Comparison of ENCODE assay signal across 8 cellular contexts in the genomic region with DNA sequence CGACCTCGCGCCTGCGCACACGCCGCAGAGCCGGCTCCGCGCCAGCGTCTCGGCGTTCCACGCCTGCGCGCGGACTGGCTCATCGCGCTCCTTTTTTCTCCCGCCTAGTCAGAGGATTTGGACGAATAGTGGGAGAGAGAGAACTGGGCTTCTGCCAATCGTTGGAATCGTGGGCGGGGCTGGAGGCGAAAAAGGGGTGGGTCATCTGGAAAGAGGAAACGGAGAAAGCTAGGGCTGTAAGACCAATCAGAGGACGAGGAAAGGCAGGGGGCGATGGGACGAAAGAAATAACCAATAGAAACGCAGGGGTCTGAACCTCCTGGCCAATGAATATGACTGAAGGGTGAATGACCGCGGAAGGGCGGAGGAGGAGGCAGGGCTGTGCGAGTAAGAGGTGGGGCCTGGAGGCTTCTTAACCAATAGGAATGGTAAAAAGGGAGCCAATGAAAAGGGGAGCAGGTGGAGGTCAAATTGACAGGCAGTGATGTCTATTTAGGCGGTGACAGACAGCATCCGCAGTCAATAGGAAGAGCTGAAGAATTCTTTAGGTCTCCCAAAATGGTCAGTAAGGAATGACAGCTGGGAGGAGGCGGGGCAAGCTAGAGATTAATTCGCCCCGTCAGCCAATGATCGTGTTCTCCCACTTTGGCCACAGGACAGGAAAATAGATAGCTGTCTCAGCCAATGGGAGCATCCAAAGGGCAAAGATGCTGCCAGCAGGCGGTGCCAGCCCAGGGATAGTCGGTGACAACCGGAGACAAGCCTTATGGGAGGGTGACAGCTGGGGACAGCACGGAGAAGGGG. TPM values are rescaled to one million over a fixed set of nuclear protein-coding genes. Genes with fewer than 3 reads are reported as not detected.
DNase-seq lines count a peak whose midpoint lies in the region; ATAC-seq and TF ChIP-seq lines count a peak whose summit lies in the region.

A gene with protein sequence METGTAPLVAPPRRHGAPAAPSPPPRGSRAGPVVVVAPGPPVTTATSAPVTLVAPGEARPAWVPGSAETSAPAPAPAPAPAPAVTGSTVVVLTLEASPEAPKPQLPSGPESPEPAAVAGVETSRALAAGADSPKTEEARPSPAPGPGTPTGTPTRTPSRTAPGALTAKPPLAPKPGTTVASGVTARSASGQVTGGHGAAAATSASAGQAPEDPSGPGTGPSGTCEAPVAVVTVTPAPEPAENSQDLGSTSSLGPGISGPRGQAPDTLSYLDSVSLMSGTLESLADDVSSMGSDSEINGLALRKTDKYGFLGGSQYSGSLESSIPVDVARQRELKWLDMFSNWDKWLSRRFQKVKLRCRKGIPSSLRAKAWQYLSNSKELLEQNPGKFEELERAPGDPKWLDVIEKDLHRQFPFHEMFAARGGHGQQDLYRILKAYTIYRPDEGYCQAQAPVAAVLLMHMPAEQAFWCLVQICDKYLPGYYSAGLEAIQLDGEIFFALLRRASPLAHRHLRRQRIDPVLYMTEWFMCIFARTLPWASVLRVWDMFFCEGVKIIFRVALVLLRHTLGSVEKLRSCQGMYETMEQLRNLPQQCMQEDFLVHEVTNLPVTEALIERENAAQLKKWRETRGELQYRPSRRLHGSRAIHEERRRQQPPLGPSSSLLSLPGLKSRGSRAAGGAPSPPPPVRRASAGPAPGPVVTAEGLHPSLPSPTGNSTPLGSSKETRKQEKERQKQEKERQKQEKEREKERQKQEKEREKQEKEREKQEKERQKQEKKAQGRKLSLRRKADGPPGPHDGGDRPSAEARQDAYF (minus strand): TSS at position 51 of the 804 bp plus-strand sequence. CDS start 311 bp downstream, outside the sequence.

- H3K79me2 ChIP-seq in SK-N-SH (ENCODE audit: insufficient read depth) (peaks cover 43% of the 10 kb centered on the region), neural progenitor cell (ENCODE audit: low read depth) (peaks cover 42% of the 10 kb centered on the region)

- H3K4me1 ChIP-seq in SK-N-SH (ENCODE audit: control insufficient read depth in 1 of 2, insufficient read depth in 2 of 2, low read depth in 1 of 2, low read length in 1 of 2) (peaks cover 4 to 37% of the 10 kb centered on the region in 2 experiments; a peak in 3 of 4 replicates), neural progenitor cell (peaks cover 20% of the 10 kb centered on the region), stomach smooth muscle (ENCODE audit: control insufficient read depth, insufficient read depth, low read length) (peaks cover 33% of the 10 kb centered on the region)

- H3K27me3 ChIP-seq in SK-N-SH (ENCODE audit: insufficient read depth) (no peaks in the 10 kb centered on the region), neural progenitor cell (no peaks in the 10 kb centered on the region), stomach smooth muscle (ENCODE audit: control insufficient read depth in 1 of 2, insufficient read depth in 2 of 2, low read length in 2 of 2) (no peaks in the 10 kb centered on the region)

- H3K4me3 ChIP-seq in NB4 (ENCODE audit: low read depth, low read length) (peak within 1 kb of the TSS; percentile 84), SK-N-SH (ENCODE audit: low read depth in 2 of 2, low read length in 1 of 2) (peak within 1 kb of the TSS; percentile 74 to 87), neural progenitor cell (peak within 1 kb of the TSS; percentile 95), stomach smooth muscle (ENCODE audit: low read length in 2 of 2) (peak within 1 kb of the TSS; percentile 88 to 90)

- H3K36me3 ChIP-seq in SK-N-SH (replicated peaks in 1 of 2; ENCODE audit: control insufficient read depth in 1 of 2, insufficient read depth in 2 of 2, low read length in 1 of 2) (peaks cover 2 to 6% of the 10 kb centered on the region in 2 experiments), neural progenitor cell (no peaks in the 10 kb centered on the region), stomach smooth muscle (ENCODE audit: control insufficient read depth in 2 of 2, insufficient read depth in 2 of 2, low read length in 2 of 2) (peaks cover 0 to 2% of the 10 kb centered on the region in 2 donors)

- no peak for TF ChIP-seq EP300 in SK-N-SH (IDR thresholded peaks at IDR 0.05; ENCODE audit: borderline replicate concordance in 1 of 2, low read depth in 1 of 2, low read length in 1 of 2)

- no peaks in the 10 kb centered on the region for H3K9me3 Mint-ChIP-seq in activated naive CD4-positive, alpha-beta T cell treated with anti-CD3 and anti-CD28 coated beads, Interleukin-2, amount 10 ng/mL, durations not matched to agents 7 days and 5 days
- H3K9me3 Mint-ChIP-seq in neural progenitor cell: no peaks in the 10 kb centered on the region

- peak within 1 kb of the TSS; percentile 92 for H3K27ac Mint-ChIP-seq in activated naive CD4-positive, alpha-beta T cell treated with anti-CD3 and anti-CD28 coated beads, Interleukin-2, amount 10 ng/mL, durations not matched to agents 7 days and 5 days
- H3K27ac Mint-ChIP-seq in neural progenitor cell: peak within 1 kb of the TSS; percentile 95

- H3K4me2 ChIP-seq in SK-N-SH (peak within 1 kb of the TSS; percentile 97), neural progenitor cell (peak within 1 kb of the TSS; percentile 91)

- peak within 1 kb of the TSS; percentile 87 for H3K4me3 Mint-ChIP-seq in activated naive CD4-positive, alpha-beta T cell treated with anti-CD3 and anti-CD28 coated beads, Interleukin-2, amount 10 ng/mL, durations not matched to agents 7 days and 5 days
- peak within 1 kb of the TSS; percentile 90 for H3K4me3 Mint-ChIP-seq in neural progenitor cell

- H3K9me2 ChIP-seq in SK-N-SH: no peaks in the 10 kb centered on the region

- H3K27ac ChIP-seq in SK-N-SH (ENCODE audit: low read depth in 2 of 2, low read length in 1 of 2) (peak within 1 kb of the TSS; percentile 57 to 91; a peak in 3 of 4 replicates), neural progenitor cell (peak within 1 kb of the TSS; percentile 74), stomach smooth muscle (ENCODE audit: low read length) (peak within 1 kb of the TSS; percentile 93)

- DNase-seq in GDM1 (lab: John Stamatoyannopoulos, UW) (peak; percentile 100), NB4 (ENCODE audit: low read depth) (peak; percentile 100), SK-N-SH (peak; percentile 93), foreskin melanocyte (peak; percentile 100), neural progenitor cell (ENCODE audit: low spot score) (peak; percentile 100)
- peak; percentile 100 for DNase-seq in activated naive CD4-positive, alpha-beta T cell treated with anti-CD3 and anti-CD28 coated beads, Interleukin-2, amount 10 ng/mL, durations not matched to agents 7 days and 5 days

- H3F3A ChIP-seq in SK-N-SH (replicated peaks; ENCODE audit: insufficient read depth) (no peaks in the 10 kb centered on the region), neural progenitor cell (ENCODE audit: low read depth) (peaks cover 17% of the 10 kb centered on the region)

- H3K4me1 Mint-ChIP-seq in activated naive CD4-positive, alpha-beta T cell treated with anti-CD3 and anti-CD28 coated beads, Interleukin-2, amount 10 ng/mL, durations not matched to agents 7 days and 5 days: peaks cover 46% of the 10 kb centered on the region
- peaks cover 45% of the 10 kb centered on the region for H3K4me1 Mint-ChIP-seq in neural progenitor cell

- peak; percentile 74 for ATAC-seq in HG02571 (IDR thresholded peaks at IDR 0.05; ENCODE audit: unreplicated experiment)

- CTCF ChIA-PET in SK-N-SH (lab: Yijun Ruan, JAX): interaction anchor here (0.7 to 1.8 kb wide), 6 partner anchors 9 to 47 kb away, joined by 3 to 7 read pairs (median 4); a partner anchor contains a TSS
- CTCF ChIA-PET in activated naive CD4-positive, alpha-beta T cell treated with anti-CD3 and anti-CD28 coated beads, Interleukin-2, amount 10 ng/mL, durations not matched to agents 7 days and 5 days (lab: Charles Lee): interaction anchor here (0.7 to 1.7 kb wide), 6 partner anchors 10 to 39 kb away, joined by 3 to 12 read pairs (median 3); a partner anchor contains a TSS

- no peaks in the 10 kb centered on the region for H3K27me3 Mint-ChIP-seq in activated naive CD4-positive, alpha-beta T cell treated with anti-CD3 and anti-CD28 coated beads, Interleukin-2, amount 10 ng/mL, durations not matched to agents 7 days and 5 days
- peaks cover 3% of the 10 kb centered on the region for H3K27me3 Mint-ChIP-seq in neural progenitor cell (ENCODE audit: insufficient read depth, low read depth)

- H2AFZ ChIP-seq in SK-N-SH (ENCODE audit: low read depth) (peak within 1 kb of the TSS; percentile 63; the same call in 1 of the 2 replicates), neural progenitor cell (replicated peaks) (no peak within 1 kb of the TSS)

- TF ChIP-seq CTCF in NB4 (IDR thresholded peaks at IDR 0.05; ENCODE audit: low read depth, low read length) (peak; percentile 3), SK-N-SH (IDR thresholded peaks at IDR 0.05) (peak; percentile 27; the same call in 1 of the 2 replicates), neural progenitor cell (IDR thresholded peaks at IDR 0.05) (peak; percentile 23)

- 0 out of 2 replicates have a peak, but pooled peaks have one; percentile 22 for TF ChIP-seq RAD21 in SK-N-SH (IDR thresholded peaks at IDR 0.05; ENCODE audit: low read length)

- H3K9ac ChIP-seq in SK-N-SH (peak within 1 kb of the TSS; percentile 80), neural progenitor cell (peak within 1 kb of the TSS; percentile 59), stomach smooth muscle (ENCODE audit: low read length in 2 of 2) (peak within 1 kb of the TSS; percentile 84 to 86)

- H4K20me1 ChIP-seq in SK-N-SH (ENCODE audit: insufficient read depth) (peaks cover 37% of the 10 kb centered on the region), neural progenitor cell (ENCODE audit: low read depth) (peaks cover 28% of the 10 kb centered on the region)

- POLR2A ChIA-PET in SK-N-SH (lab: Yijun Ruan, JAX): interaction anchor here (0.6 to 3.4 kb wide), 7 partner anchors 13 to 47 kb away, joined by 4 to 19 read pairs (median 8); a partner anchor contains a TSS

- TF ChIP-seq POLR2A in NB4 (IDR thresholded peaks at IDR 0.05; ENCODE audit: extremely low read depth, insufficient read length): peak; percentile 24

- H3K9me3 ChIP-seq in SK-N-SH: no peaks in the 10 kb centered on the region
- no peaks in the 10 kb centered on the region for H3K9me3 ChIP-seq in neural progenitor cell (ENCODE audit: low read depth)
- no peaks in the 10 kb centered on the region for H3K9me3 ChIP-seq in stomach smooth muscle (ENCODE audit: control insufficient read depth in 2 of 2, low read length in 2 of 2)

- under 1% methylated on average over 33 of the region's 43 CpGs for WGBS in SK-N-SH (ENCODE audit: low lambda C conversion rate)

- H3K36me3 Mint-ChIP-seq in activated naive CD4-positive, alpha-beta T cell treated with anti-CD3 and anti-CD28 coated beads, Interleukin-2, amount 10 ng/mL, durations not matched to agents 7 days and 5 days: peaks cover 18% of the 10 kb centered on the region
- H3K36me3 Mint-ChIP-seq in neural progenitor cell: peaks cover 10% of the 10 kb centered on the region

RNA-seq across cellular contexts. Expression of the gene that starts here (rescaled TPM):
- polyA plus RNA-seq in SK-N-SH (2012; rRNA removed): 15.7 and 20.5 TPM in 2 replicates
- polyA plus RNA-seq in SK-N-SH (2012; cell fraction: cytosol; rRNA removed): 9.0 and 13.6 TPM in 2 replicates
- 41.2 and 55.4 TPM in 2 replicates for polyA plus RNA-seq in SK-N-SH (2012; cell fraction: nucleus; rRNA removed)
- total RNA-seq in neural progenitor cell (ENCODE audit: low replicate concordance): 8.2 and 23.4 TPM in 2 replicates

Comparison
In these comparisons a context has a peak if more than half of its experiments do, and no peak if none do; other contexts are left out.
1. Peak in every context shown above with its lines: DNase-seq, ATAC-seq, H3K4me3 ChIP-seq and H3K27ac ChIP-seq.